15 cellular contexts compared by ENCODE assay signal in the genomic region with DNA sequence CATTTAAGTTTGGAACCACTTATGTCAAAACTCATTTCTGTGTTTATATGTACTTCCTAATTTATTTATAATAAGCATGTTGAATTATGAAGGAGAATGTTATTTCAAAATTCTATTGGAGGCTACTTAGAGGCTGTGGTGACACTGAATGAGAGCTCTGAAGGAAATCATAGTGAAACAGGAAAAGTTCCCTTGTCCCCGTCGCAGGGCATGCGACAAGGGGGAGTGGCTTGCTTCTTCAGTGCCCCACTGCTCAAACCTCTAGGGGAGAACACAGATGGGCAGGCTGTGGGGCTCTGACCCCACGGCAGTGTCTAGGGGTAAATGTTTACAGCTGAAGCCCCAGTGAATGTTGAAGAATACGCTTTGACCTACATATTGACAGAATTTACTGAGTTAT.
"Had no signal": no experiment of that assay in that cellular context is flagged by ENCODE, and none has a peak within 500 bp of the region (broad histone marks: within the 10 kb centered on the region; RNA-seq: fewer than 3 reads in every experiment).

No MANE protein-coding gene starts in this region.

- H3K4me1 ChIP-seq: breast epithelium, heart left ventricle, prostate gland had no signal

- H3K36me3 Mint-ChIP-seq: activated naive CD4-positive, alpha-beta T cell treated with anti-CD3 and anti-CD28 coated beads, Interleukin-2, amount 50 U/mL, for 72 hours had no signal

- ATAC-seq: activated naive CD4-positive, alpha-beta T cell treated with anti-CD3 and anti-CD28 coated beads, Interleukin-2, amount 50 U/mL, for 72 hours; heart left ventricle; left lung; right cardiac atrium; stimulated activated naive CD8-positive, alpha-beta T cell treated with anti-CD3 and anti-CD28 coated beads, Interleukin-15, amount 100 ng/mL, for 72 hours had no signal

- H3K9me3 ChIP-seq: adrenal gland, breast epithelium, heart left ventricle, left lung, prostate gland, thoracic aorta had no signal

- H3K4me3 Mint-ChIP-seq: stimulated activated naive CD8-positive, alpha-beta T cell treated with anti-CD3 and anti-CD28 coated beads, Interleukin-15, amount 100 ng/mL, for 72 hours had no signal

- H3K9me3 Mint-ChIP-seq: activated naive CD4-positive, alpha-beta T cell treated with anti-CD3 and anti-CD28 coated beads, Interleukin-2, amount 50 U/mL, for 72 hours had no signal

- H3K4me3 ChIP-seq: adrenal gland, breast epithelium, coronary artery, heart left ventricle, left lung, prostate gland, thoracic aorta had no signal

- H3K36me3 ChIP-seq: adrenal gland, breast epithelium, heart left ventricle, left lung, prostate gland, thoracic aorta had no signal

- H3K27ac ChIP-seq: adrenal gland, breast epithelium, coronary artery, heart left ventricle, left lung, prostate gland, thoracic aorta, VCaP had no signal

- H3K27me3 ChIP-seq: adrenal gland, breast epithelium, heart left ventricle, left lung had no signal

- H3K27ac Mint-ChIP-seq: activated naive CD4-positive, alpha-beta T cell treated with anti-CD3 and anti-CD28 coated beads, Interleukin-2, amount 50 U/mL, for 72 hours had no signal

- DNase-seq: activated CD4-positive, alpha-beta T cell treated with anti-CD3 and anti-CD28 coated beads for 1 hour; activated gamma-delta T cell treated with Interleukin-2 at 50 U/mL for 16 hours; adrenal gland; heart left ventricle; left lung; right cardiac atrium; stimulated activated CD4-positive, alpha-beta T cell treated with anti-CD3 and anti-CD28 coated beads, Interleukin-2, amount 100 ng/mL, for 24 hours; stimulated activated naive CD8-positive, alpha-beta T cell treated with anti-CD3 and anti-CD28 coated beads, Interleukin-15, amount 100 ng/mL, for 72 hours; T1000 had no signal

- H3K27me3 Mint-ChIP-seq: stimulated activated naive CD8-positive, alpha-beta T cell treated with anti-CD3 and anti-CD28 coated beads, Interleukin-15, amount 100 ng/mL, for 72 hours had no signal
